Comparison of ENCODE assay signal across 12 cellular contexts in genomic region chr22:41845380-41846267, GRCh38. TPM values are rescaled to one million over a fixed set of nuclear protein-coding genes. Genes with fewer than 3 reads are reported as not detected.
DNase-seq lines count a peak whose midpoint lies in the region; ATAC-seq and TF ChIP-seq lines count a peak whose summit lies in the region.
"Had no signal": no experiment of that assay in that cellular context is flagged by ENCODE, and none has a peak within 500 bp of the region (broad histone marks: within the 10 kb centered on the region; RNA-seq: fewer than 3 reads in every experiment).

No MANE protein-coding gene starts in this region.

- no peak overlapping the region for H3K4ac ChIP-seq in mesendoderm (ENCODE audit: low read depth, low read length)

- peaks cover 92% of the 10 kb centered on the region for H3K4me1 Mint-ChIP-seq in stimulated activated naive CD8-positive, alpha-beta T cell treated with anti-CD3 and anti-CD28 coated beads, Interleukin-15, Interleukin-2, amounts not matched to agents 100 ng/mL and 50 ng/mL, for 24 hours (ENCODE audit: low read depth)
- peaks cover 67% of the 10 kb centered on the region for H3K4me1 Mint-ChIP-seq in stimulated activated naive CD8-positive, alpha-beta T cell treated with anti-CD3 and anti-CD28 coated beads, Interleukin-15, amount 100 ng/mL, for 72 hours

- peaks cover 34% of the 10 kb centered on the region for H3K36me3 Mint-ChIP-seq in stimulated activated naive CD8-positive, alpha-beta T cell treated with anti-CD3 and anti-CD28 coated beads, Interleukin-15, Interleukin-2, amounts not matched to agents 100 ng/mL and 50 ng/mL, for 24 hours (ENCODE audit: low read depth)
- H3K36me3 Mint-ChIP-seq in activated naive CD4-positive, alpha-beta T cell treated with anti-CD3 and anti-CD28 coated beads, Interleukin-2, amount 50 U/mL, for 72 hours = peaks cover 0 to 16% of the 10 kb centered on the region in 2 donors

- no peak overlapping the region for H3K23ac ChIP-seq in mesendoderm (ENCODE audit: low read length)

- H2BK5ac ChIP-seq in mesendoderm (ENCODE audit: low read length) = no peak overlapping the region

- no peaks in the 10 kb centered on the region for H3K9me3 Mint-ChIP-seq in stimulated activated naive CD8-positive, alpha-beta T cell treated with anti-CD3 and anti-CD28 coated beads, Interleukin-15, Interleukin-2, amounts not matched to agents 100 ng/mL and 50 ng/mL, for 24 hours
- no peaks in the 10 kb centered on the region for H3K9me3 Mint-ChIP-seq in stimulated activated naive CD8-positive, alpha-beta T cell treated with anti-CD3 and anti-CD28 coated beads, Interleukin-15, amount 100 ng/mL, for 72 hours
- H3K9me3 Mint-ChIP-seq in activated naive CD4-positive, alpha-beta T cell treated with anti-CD3 and anti-CD28 coated beads, Interleukin-2, amount 50 U/mL, for 72 hours = no peaks in the 10 kb centered on the region

- no peaks in the 10 kb centered on the region for H3K27me3 Mint-ChIP-seq in stimulated activated naive CD8-positive, alpha-beta T cell treated with anti-CD3 and anti-CD28 coated beads, Interleukin-15, Interleukin-2, amounts not matched to agents 100 ng/mL and 50 ng/mL, for 24 hours
- no peaks in the 10 kb centered on the region for H3K27me3 Mint-ChIP-seq in stimulated activated naive CD8-positive, alpha-beta T cell treated with anti-CD3 and anti-CD28 coated beads, Interleukin-15, amount 100 ng/mL, for 72 hours

- H3K79me1 ChIP-seq in mesendoderm (ENCODE audit: low read length) = peaks cover 33% of the 10 kb centered on the region

- peaks cover 78% of the 10 kb centered on the region for H3K79me2 ChIP-seq in mesendoderm (ENCODE audit: control insufficient read depth, insufficient read depth, low read length)

- H3K4me2 ChIP-seq in mesendoderm (ENCODE audit: low read length) = peak overlapping the region; percentile 3

- peak overlapping the region; percentile 31 for H3K9ac ChIP-seq in mesendoderm (ENCODE audit: low read length)

- no peak for DNase-seq in stimulated activated naive CD8-positive, alpha-beta T cell treated with anti-CD3 and anti-CD28 coated beads, Interleukin-15, amount 100 ng/mL, for 72 hours
- no peak for DNase-seq in activated naive CD4-positive, alpha-beta T cell treated with anti-CD3 and anti-CD28 coated beads, Interleukin-2, amount 50 U/mL, for 72 hours (ENCODE audit: low spot score in 2 of 2)
- peak; percentile 71 for DNase-seq in mesendoderm
- DNase-seq in midbrain (lab: John Stamatoyannopoulos, UW) = no peak
- DNase-seq in uterus = no peak
- no peak for DNase-seq in head of caudate nucleus
- DNase-seq in hippocampal formation (lab: John Stamatoyannopoulos, UW) = no peak
- DNase-seq: BE2C, colonic mucosa, NCI-H1105, pancreas had no signal

- peak overlapping the region; percentile 33 for H3K27ac ChIP-seq in mesendoderm (ENCODE audit: low read depth, low read length)
- H3K27ac ChIP-seq in uterus = no peak overlapping the region

- no peak overlapping the region for H4K8ac ChIP-seq in mesendoderm (ENCODE audit: low read depth, low read length)

- H3K27me3 ChIP-seq in mesendoderm (ENCODE audit: insufficient read depth, low read length, poor library complexity) (no peaks in the 10 kb centered on the region), uterus (no peaks in the 10 kb centered on the region)
- H3K27me3 ChIP-seq: BE2C, colonic mucosa, pancreas had no signal

- H3K18ac ChIP-seq in mesendoderm (ENCODE audit: low read length) = no peak overlapping the region

- H2BK15ac ChIP-seq in mesendoderm (replicated peaks; ENCODE audit: low read depth) = no peak overlapping the region

- H2AK5ac ChIP-seq in mesendoderm (ENCODE audit: low read length) = peak overlapping the region; percentile 69

- H2BK120ac ChIP-seq in mesendoderm (ENCODE audit: low read depth, low read length) = no peak overlapping the region

- H3K4me3 ChIP-seq in mesendoderm (ENCODE audit: low read length) (no peak overlapping the region), uterus (no peak overlapping the region)
- H3K4me3 ChIP-seq: colonic mucosa, pancreas had no signal

- H3K9me3 ChIP-seq in uterus = no peaks in the 10 kb centered on the region
- H3K9me3 ChIP-seq: BE2C, colonic mucosa, pancreas had no signal

- no peak overlapping the region for H3K4me3 Mint-ChIP-seq in stimulated activated naive CD8-positive, alpha-beta T cell treated with anti-CD3 and anti-CD28 coated beads, Interleukin-15, Interleukin-2, amounts not matched to agents 100 ng/mL and 50 ng/mL, for 24 hours
- H3K4me3 Mint-ChIP-seq in stimulated activated naive CD8-positive, alpha-beta T cell treated with anti-CD3 and anti-CD28 coated beads, Interleukin-15, amount 100 ng/mL, for 72 hours = no peak overlapping the region

- H4K5ac ChIP-seq in mesendoderm (ENCODE audit: low read length) = no peak overlapping the region

- no peak for TF ChIP-seq POLR2A in uterus (IDR thresholded peaks at IDR 0.05)

- no peak for ATAC-seq in stimulated activated naive CD8-positive, alpha-beta T cell treated with anti-CD3 and anti-CD28 coated beads, Interleukin-15, amount 100 ng/mL, for 72 hours
- no peak for ATAC-seq in activated naive CD4-positive, alpha-beta T cell treated with anti-CD3 and anti-CD28 coated beads, Interleukin-2, amount 50 U/mL, for 72 hours

- H3K56ac ChIP-seq in mesendoderm (ENCODE audit: low read length) = peak overlapping the region; percentile 36

- WGBS in mesendoderm (ENCODE audit: extremely low coverage, insufficient coverage, low lambda C conversion rate) = no CpG with 5 or more reads among the region's 4 CpGs

- peaks cover 26% of the 10 kb centered on the region for H3K4me1 ChIP-seq in mesendoderm (ENCODE audit: control insufficient read depth, low read depth, low read length)
- H3K4me1 ChIP-seq in uterus = no peaks in the 10 kb centered on the region

- intact Hi-C loops in uterus (cut with DNase I; ENCODE audit: low total_unique reads) = no loop called here
- intact Hi-C loops in head of caudate nucleus (cut with DNase I) = no loop called here

- peak overlapping the region; percentile 27 for H3K27ac Mint-ChIP-seq in stimulated activated naive CD8-positive, alpha-beta T cell treated with anti-CD3 and anti-CD28 coated beads, Interleukin-15, Interleukin-2, amounts not matched to agents 100 ng/mL and 50 ng/mL, for 24 hours
- H3K27ac Mint-ChIP-seq in stimulated activated naive CD8-positive, alpha-beta T cell treated with anti-CD3 and anti-CD28 coated beads, Interleukin-15, amount 100 ng/mL, for 72 hours = peak overlapping the region in 1 of 2 donors; percentile 59
- H3K27ac Mint-ChIP-seq in activated naive CD4-positive, alpha-beta T cell treated with anti-CD3 and anti-CD28 coated beads, Interleukin-2, amount 50 U/mL, for 72 hours = peak overlapping the region; percentile 2 to 54

- no peak for TF ChIP-seq CTCF in uterus (IDR thresholded peaks at IDR 0.05)

- H3K36me3 ChIP-seq in mesendoderm (ENCODE audit: control insufficient read depth, insufficient read depth, low read length) (peaks cover 2% of the 10 kb centered on the region), uterus (no peaks in the 10 kb centered on the region)
- H3K36me3 ChIP-seq: colonic mucosa, pancreas had no signal

RNA-seq across cellular contexts. Expression of gene SREBF2, which starts 12.7 kb away (rescaled TPM):
- total RNA-seq in activated naive CD4-positive, alpha-beta T cell treated with anti-CD3 and anti-CD28 coated beads, Interleukin-2, amount 50 U/mL, for 72 hours = 100 to 1,000 TPM; 162 to 163 TPM
- polyA plus RNA-seq in mesendoderm (2013, experiment 1 of 2) = 83.8 TPM
- polyA plus RNA-seq in mesendoderm (2013, experiment 2 of 2) = 84.9 TPM
- 10 to 100 TPM; 10.2 to 61.0 (median 29.0) TPM for total RNA-seq in uterus

RNA-seq across cellular contexts. Expression of gene CCDC134, which starts 45.1 kb away (rescaled TPM):
- 10 to 100 TPM; 16.7 to 31.7 TPM for total RNA-seq in activated naive CD4-positive, alpha-beta T cell treated with anti-CD3 and anti-CD28 coated beads, Interleukin-2, amount 50 U/mL, for 72 hours
- 8.3 TPM for polyA plus RNA-seq in mesendoderm (2013, experiment 1 of 2)
- polyA plus RNA-seq in mesendoderm (2013, experiment 2 of 2) = 8.0 TPM
- total RNA-seq in uterus = 10 to 100 TPM in 2 of 4 donors, 1 to 10 TPM in 2; 4.1 to 24.3 (median 11.0) TPM
